30 cellular contexts compared by ENCODE assay signal in genomic region chr15:40501487-40501886, GRCh38. TPM values are rescaled to one million over a fixed set of nuclear protein-coding genes. Genes with fewer than 3 reads are reported as not detected.
DNase-seq lines count a peak whose midpoint lies in the region; ATAC-seq, FAIRE-seq and TF ChIP-seq lines count a peak whose summit lies in the region.
"Had no signal": no experiment of that assay in that cellular context is flagged by ENCODE, and none has a peak within 500 bp of the region (broad histone marks: within the 10 kb centered on the region; RNA-seq: fewer than 3 reads in every experiment).

No MANE protein-coding gene starts in this region.

- H3K4me3 ChIP-seq in psoas muscle, result no peak overlapping the region
- H3K4me3 ChIP-seq: esophagus muscularis mucosa, lung, mucosa of descending colon, sigmoid colon, SK-N-MC, upper lobe of left lung had no signal

- no peak for ATAC-seq in psoas muscle
- ATAC-seq in activated T-cell treated with anti-CD3 and anti-CD28 coated beads, Interleukin-2, amount 50 U/mL, for 72 hours (replicated peaks in 1 of 2), result no peak
- ATAC-seq: left cardiac atrium, mucosa of descending colon, natural killer cell, T-helper 17 cell had no signal

- no peaks in the 10 kb centered on the region for H3K36me3 Mint-ChIP-seq in activated T-cell treated with anti-CD3 and anti-CD28 coated beads, Interleukin-2, amount 50 U/mL, for 72 hours (ENCODE audit: insufficient read depth in 2 of 2)
- H3K36me3 Mint-ChIP-seq: activated CD4-positive, alpha-beta memory T cell treated with anti-CD3 and anti-CD28 coated beads for 36 hours; CD4-positive, CD25-positive, alpha-beta regulatory T cell; natural killer cell had no signal

- H3K36me3 ChIP-seq in psoas muscle (ENCODE audit: insufficient read depth in 1 of 2, low read depth in 1 of 2), result no peaks in the 10 kb centered on the region
- H3K36me3 ChIP-seq: esophagus muscularis mucosa, sigmoid colon, upper lobe of left lung had no signal

- in situ Hi-C loops in KBM-7 (cut with MboI; ENCODE audit: low pct_unique_long_range_greater_than_20kb, low sequenced_read_pairs), result no loop called here

- 68 to 70% (median 70%) methylated on average over 6 of the region's 6 CpGs for WGBS in psoas muscle, 3 donors

- no peak overlapping the region for H3K27ac Mint-ChIP-seq in activated T-cell treated with anti-CD3 and anti-CD28 coated beads, Interleukin-2, amount 50 U/mL, for 72 hours
- H3K27ac Mint-ChIP-seq: activated CD4-positive, alpha-beta memory T cell treated with anti-CD3 and anti-CD28 coated beads for 36 hours; CD4-positive, CD25-positive, alpha-beta regulatory T cell; dendritic cell treated with granulocyte-macrophage colony-stimulating factor and Interleukin-4, amounts not matched to agents 40 ng/mL and 50 ng/mL, for 4 days; natural killer cell; T-helper 17 cell had no signal

- H3K9me3 Mint-ChIP-seq in activated T-cell treated with anti-CD3 and anti-CD28 coated beads, Interleukin-2, amount 50 U/mL, for 72 hours, result no peaks in the 10 kb centered on the region
- H3K9me3 Mint-ChIP-seq: activated CD4-positive, alpha-beta memory T cell treated with anti-CD3 and anti-CD28 coated beads for 36 hours; dendritic cell treated with granulocyte-macrophage colony-stimulating factor and Interleukin-4, amounts not matched to agents 40 ng/mL and 50 ng/mL, for 4 days; natural killer cell had no signal

- no peak for TF ChIP-seq CTCF in psoas muscle (IDR thresholded peaks at IDR 0.05)

- intact Hi-C loops in psoas muscle (cut with DNase I), result no loop called here

- no peak for FAIRE-seq in urothelium cell line (lab: Jason Lieb, UNC)
- FAIRE-seq: A204.1, GM18507 had no signal

- peak; percentile 31 for DNase-seq in NCI-H82 (lab: John Stamatoyannopoulos, UW)
- DNase-seq in NCI-H82 treated with DMSO at 0.1 percent for 48 hours (lab: John Stamatoyannopoulos, UW; ENCODE audit: unreplicated experiment), result no peak
- peak; percentile 71 for DNase-seq in RKO (ENCODE audit: low spot score)
- no peak for DNase-seq in epithelial cell of prostate (ENCODE audit: low read depth, low spot score)
- DNase-seq in urothelium cell line (ENCODE audit: low spot score), result peak; percentile 42
- DNase-seq in psoas muscle, result no peak
- no peak for DNase-seq in KBM-7
- no peak for DNase-seq in activated T-cell treated with anti-CD3 and anti-CD28 coated beads, Interleukin-2, amount 50 U/mL, for 72 hours
- DNase-seq: activated CD4-positive, alpha-beta memory T cell treated with anti-CD3 and anti-CD28 coated beads for 36 hours; activated naive CD4-positive, alpha-beta T cell; CD4-positive, CD25-positive, alpha-beta regulatory T cell; foreskin melanocyte; Karpas-422; left cardiac atrium; mucosa of descending colon; natural killer cell; NCI-H1436 treated with DMSO at 0.1 percent for 48 hours; NCI-H345; occipital lobe; sigmoid colon; stimulated activated CD4-positive, alpha-beta T cell treated with anti-CD3 and anti-CD28 coated beads, Interleukin-4, amount 100 ng/mL, for 1 hour; T-helper 17 cell; upper lobe of left lung had no signal

- H3K9me3 ChIP-seq in psoas muscle, result no peaks in the 10 kb centered on the region
- H3K9me3 ChIP-seq: esophagus muscularis mucosa, mucosa of descending colon, sigmoid colon, upper lobe of left lung had no signal

- no peaks in the 10 kb centered on the region for H3K27me3 ChIP-seq in psoas muscle (ENCODE audit: insufficient read depth in 3 of 3, low read length in 2 of 3)
- H3K27me3 ChIP-seq: upper lobe of left lung had no signal

- no peaks in the 10 kb centered on the region for H3K4me1 ChIP-seq in psoas muscle
- H3K4me1 ChIP-seq: esophagus muscularis mucosa, sigmoid colon had no signal

- H3K4me3 Mint-ChIP-seq in activated T-cell treated with anti-CD3 and anti-CD28 coated beads, Interleukin-2, amount 50 U/mL, for 72 hours, result no peak overlapping the region
- H3K4me3 Mint-ChIP-seq: activated CD4-positive, alpha-beta memory T cell treated with anti-CD3 and anti-CD28 coated beads for 36 hours; CD4-positive, CD25-positive, alpha-beta regulatory T cell; dendritic cell treated with granulocyte-macrophage colony-stimulating factor and Interleukin-4, amounts not matched to agents 40 ng/mL and 50 ng/mL, for 4 days; natural killer cell; T-helper 17 cell had no signal

- peaks cover 38% of the 10 kb centered on the region for H3K27me3 Mint-ChIP-seq in activated T-cell treated with anti-CD3 and anti-CD28 coated beads, Interleukin-2, amount 50 U/mL, for 72 hours (ENCODE audit: low read depth)

- H3K27ac ChIP-seq in epithelial cell of prostate (peak overlapping the region; percentile 57), psoas muscle (no peak overlapping the region)
- H3K27ac ChIP-seq: esophagus muscularis mucosa, HL-60, sigmoid colon, SK-N-MC, upper lobe of left lung had no signal

- H3K4me1 Mint-ChIP-seq in activated T-cell treated with anti-CD3 and anti-CD28 coated beads, Interleukin-2, amount 50 U/mL, for 72 hours (ENCODE audit: low read depth), result peaks cover 14% of the 10 kb centered on the region
- H3K4me1 Mint-ChIP-seq: natural killer cell, T-helper 17 cell had no signal

RNA-seq across cellular contexts. Expression of gene CHST14, which starts 30.7 kb away (rescaled TPM):
- total RNA-seq in psoas muscle, result 1 to 10 TPM; 3.8 to 5.3 (median 4.2) TPM
- polyA plus RNA-seq in psoas muscle, result 1 to 10 TPM; 2.5 to 4.5 (median 2.8) TPM
- total RNA-seq in activated T-cell treated with anti-CD3 and anti-CD28 coated beads, Interleukin-2, amount 50 U/mL, for 72 hours, result 1 to 10 TPM; 9.5 to 9.7 TPM

Comparison
In these comparisons a context has a peak if more than half of its experiments do, and no peak if none do; other contexts are left out.
1. DNase-seq: peak in NCI-H82 (single experiment), RKO (single experiment) and urothelium cell line (single experiment); none in NCI-H82 treated with DMSO at 0.1 percent for 48 hours (single experiment), epithelial cell of prostate (single experiment), psoas muscle (0 of 2), KBM-7 (single experiment) and activated T-cell treated with anti-CD3 and anti-CD28 coated beads, Interleukin-2, amount 50 U/mL, for 72 hours (0 of 2).